Comparison of ENCODE assay signal across 20 cellular contexts in genomic region chr15:68052431-68052830, GRCh38. TPM values are rescaled to one million over a fixed set of nuclear protein-coding genes. Genes with fewer than 3 reads are reported as not detected.
DNase-seq lines count a peak whose midpoint lies in the region; ATAC-seq lines count a peak whose summit lies in the region.
"Had no signal": no experiment of that assay in that cellular context is flagged by ENCODE, and none has a peak within 500 bp of the region (broad histone marks: within the 10 kb centered on the region; RNA-seq: fewer than 3 reads in every experiment).

No MANE protein-coding gene starts in this region.

- H3K36me3 Mint-ChIP-seq in CD4-positive, CD25-positive, alpha-beta regulatory T cell = no peaks in the 10 kb centered on the region
- H3K36me3 Mint-ChIP-seq in T-helper 17 cell (ENCODE audit: low read depth) = no peaks in the 10 kb centered on the region
- H3K36me3 Mint-ChIP-seq in naive thymus-derived CD8-positive, alpha-beta T cell = no peaks in the 10 kb centered on the region

- no peak for ATAC-seq in CD4-positive, CD25-positive, alpha-beta regulatory T cell (ENCODE audit: low read depth in 2 of 2)
- ATAC-seq in T-helper 17 cell = no peak
- ATAC-seq in naive thymus-derived CD8-positive, alpha-beta T cell = no peak
- no peak for ATAC-seq in GM21360 (IDR thresholded peaks at IDR 0.05; ENCODE audit: unreplicated experiment)
- ATAC-seq: left lobe of liver; sciatic nerve; stimulated activated naive CD8-positive, alpha-beta T cell treated with anti-CD3 and anti-CD28 coated beads, Interleukin-15, Interleukin-2, amounts not matched to agents 100 U/mL and 50 U/mL, for 24 hours; upper lobe of right lung had no signal

- H3K36me3 ChIP-seq in CD4-positive, CD25-positive, alpha-beta regulatory T cell (ENCODE audit: control insufficient read depth, insufficient read depth, low read length) = no peaks in the 10 kb centered on the region
- H3K36me3 ChIP-seq: ovary, upper lobe of right lung had no signal

- no peaks in the 10 kb centered on the region for H3K9me3 ChIP-seq in CD4-positive, CD25-positive, alpha-beta regulatory T cell (ENCODE audit: control insufficient read depth in 2 of 2, low read length in 2 of 2)
- H3K9me3 ChIP-seq in T-helper 17 cell (ENCODE audit: control insufficient read depth, low read length, poor library complexity, severe bottlenecking) = no peaks in the 10 kb centered on the region
- H3K9me3 ChIP-seq: ovary, upper lobe of right lung had no signal

- no peaks in the 10 kb centered on the region for H3K9me3 Mint-ChIP-seq in CD4-positive, CD25-positive, alpha-beta regulatory T cell
- H3K9me3 Mint-ChIP-seq in naive thymus-derived CD8-positive, alpha-beta T cell = no peaks in the 10 kb centered on the region
- H3K9me3 Mint-ChIP-seq: dendritic cell treated with granulocyte-macrophage colony-stimulating factor and Interleukin-4, amounts not matched to agents 40 ng/mL and 50 ng/mL, for 4 days had no signal

- no peak overlapping the region for H3K4me3 ChIP-seq in CD4-positive, CD25-positive, alpha-beta regulatory T cell (ENCODE audit: low read depth, low read length)
- H3K4me3 ChIP-seq: ovary, upper lobe of right lung had no signal

- peaks cover 30% of the 10 kb centered on the region for H3K4me1 ChIP-seq in CD4-positive, CD25-positive, alpha-beta regulatory T cell (ENCODE audit: control insufficient read depth, insufficient read depth, low read length, poor library complexity, severe bottlenecking)

- H3K27me3 Mint-ChIP-seq in CD4-positive, CD25-positive, alpha-beta regulatory T cell = peaks cover 28% of the 10 kb centered on the region
- peaks cover 25% of the 10 kb centered on the region for H3K27me3 Mint-ChIP-seq in T-helper 17 cell
- H3K27me3 Mint-ChIP-seq in naive thymus-derived CD8-positive, alpha-beta T cell = peaks cover 0 to 18% (median 5%) of the 10 kb centered on the region in 5 donors
- H3K27me3 Mint-ChIP-seq: dendritic cell treated with granulocyte-macrophage colony-stimulating factor and Interleukin-4, amounts not matched to agents 40 ng/mL and 50 ng/mL, for 4 days had no signal

- no peaks in the 10 kb centered on the region for H3K27me3 ChIP-seq in CD4-positive, CD25-positive, alpha-beta regulatory T cell (ENCODE audit: control insufficient read depth, insufficient read depth, low read length)
- H3K27me3 ChIP-seq: ovary, upper lobe of right lung had no signal

- POLR2A ChIA-PET in naive thymus-derived CD8-positive, alpha-beta T cell (lab: Charles Lee) = no interaction called here

- no peak for DNase-seq in CD4-positive, CD25-positive, alpha-beta regulatory T cell
- DNase-seq in ELF-1 (ENCODE audit: low read depth, low spot score) (peak; percentile 10), T-helper 17 cell (no peak), NCI-H1930 (lab: John Stamatoyannopoulos, UW) (no peak), T-helper 9 cell (no peak)
- no peak for DNase-seq in naive thymus-derived CD8-positive, alpha-beta T cell
- DNase-seq in activated effector memory CD4-positive, alpha-beta T cell treated with Interleukin-2 at 50 U/mL for 16 hours = no peak
- DNase-seq: activated CD4-positive, alpha-beta T cell treated with anti-CD3 and anti-CD28 coated beads, Interleukin-2, amount 50 U/mL, for 4 hours; NCI-H1436; NCI-H2171 treated with DMSO at 0.1 percent for 48 hours; NCI-H774; ovary; RPMI8226; stimulated activated naive CD8-positive, alpha-beta T cell treated with anti-CD3 and anti-CD28 coated beads, Interleukin-15, Interleukin-2, amounts not matched to agents 100 U/mL and 50 U/mL, for 24 hours; upper lobe of right lung had no signal

- peaks cover 13 to 30% (median 21%) of the 10 kb centered on the region in 4 donors for H3K4me1 Mint-ChIP-seq in CD4-positive, CD25-positive, alpha-beta regulatory T cell
- peaks cover 29% of the 10 kb centered on the region for H3K4me1 Mint-ChIP-seq in T-helper 17 cell
- peaks cover 11 to 33% (median 27%) of the 10 kb centered on the region in 4 donors for H3K4me1 Mint-ChIP-seq in naive thymus-derived CD8-positive, alpha-beta T cell

- H3K4me3 Mint-ChIP-seq in CD4-positive, CD25-positive, alpha-beta regulatory T cell = peak overlapping the region in 3 of 4 donors; percentile 7 to 99 (median 93)
- peak overlapping the region; percentile 98 for H3K4me3 Mint-ChIP-seq in T-helper 17 cell
- peak overlapping the region in 6 of 10 donors; percentile 19 to 92 (median 62) for H3K4me3 Mint-ChIP-seq in naive thymus-derived CD8-positive, alpha-beta T cell
- H3K4me3 Mint-ChIP-seq: dendritic cell treated with granulocyte-macrophage colony-stimulating factor and Interleukin-4, amounts not matched to agents 40 ng/mL and 50 ng/mL, for 4 days had no signal

- H3K27ac ChIP-seq in CD4-positive, CD25-positive, alpha-beta regulatory T cell (ENCODE audit: insufficient read depth, low read length, poor library complexity, severe bottlenecking) = no peak overlapping the region
- H3K27ac ChIP-seq: epithelial cell of prostate, ovary, upper lobe of right lung had no signal

- no peak overlapping the region for H3K27ac Mint-ChIP-seq in CD4-positive, CD25-positive, alpha-beta regulatory T cell
- no peak overlapping the region for H3K27ac Mint-ChIP-seq in T-helper 17 cell
- no peak overlapping the region for H3K27ac Mint-ChIP-seq in naive thymus-derived CD8-positive, alpha-beta T cell
- H3K27ac Mint-ChIP-seq: dendritic cell treated with granulocyte-macrophage colony-stimulating factor and Interleukin-4, amounts not matched to agents 40 ng/mL and 50 ng/mL, for 4 days had no signal

RNA-seq across cellular contexts. Expression of gene PIAS1, which starts 1.7 kb away (rescaled TPM):
- 102 TPM for total RNA-seq in CD4-positive, CD25-positive, alpha-beta regulatory T cell
- 100 to 1,000 TPM; 120 to 156 (median 138) TPM for polyA plus RNA-seq in CD4-positive, CD25-positive, alpha-beta regulatory T cell
- 10 to 100 TPM; 76.7 to 81.9 TPM for total RNA-seq in T-helper 17 cell
- total RNA-seq in naive thymus-derived CD8-positive, alpha-beta T cell = 10 to 100 TPM; 90.0 to 94.1 TPM
- polyA plus RNA-seq in naive thymus-derived CD8-positive, alpha-beta T cell = 100 to 1,000 TPM; 120 to 149 (median 138) TPM
